In the genomic region with DNA sequence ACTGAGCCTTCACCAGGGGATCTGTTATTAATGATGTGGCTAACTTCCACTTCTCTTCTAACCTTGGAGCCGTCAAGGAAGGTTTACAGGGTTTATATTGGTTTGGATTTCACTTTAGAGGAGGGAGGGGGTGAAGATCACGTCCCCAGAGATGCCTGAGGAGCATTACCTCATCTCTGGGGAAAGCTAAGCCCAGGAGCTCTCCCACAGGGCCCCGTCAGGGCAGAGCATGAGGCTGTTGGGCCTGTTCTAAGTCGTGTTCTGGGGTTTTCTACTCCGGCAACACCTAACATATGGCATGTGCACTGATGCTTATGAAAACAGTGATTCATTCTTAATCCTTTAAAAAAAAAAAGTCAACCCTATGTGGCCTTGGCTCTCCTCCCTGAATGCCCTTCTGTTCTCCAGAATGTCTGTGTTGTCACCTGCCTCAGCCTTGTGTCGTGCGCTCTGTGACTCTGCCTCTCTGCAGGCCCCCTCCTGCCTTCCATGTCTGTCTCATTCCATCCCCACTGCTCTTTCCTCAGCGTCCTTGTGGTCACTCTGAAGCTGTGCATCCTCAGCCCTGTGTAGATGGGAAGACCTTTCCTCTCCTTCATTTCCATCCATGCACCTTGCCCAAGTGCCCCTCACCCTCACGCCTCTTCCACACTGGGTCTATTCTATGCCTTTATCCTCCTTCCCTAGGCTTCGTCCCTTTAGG, we compare ENCODE assay signal across 9 cellular contexts.
DNase-seq lines count a peak whose midpoint lies in the region; ATAC-seq and TF ChIP-seq lines count a peak whose summit lies in the region.
"Had no signal": no experiment of that assay in that cellular context is flagged by ENCODE, and none has a peak within 500 bp of the region (broad histone marks: within the 10 kb centered on the region; RNA-seq: fewer than 3 reads in every experiment).

No MANE protein-coding gene starts in this region.

- no peak overlapping the region for H3K4me3 ChIP-seq in endodermal cell (ENCODE audit: low read length)

- 81 to 82% methylated on average over 7 to 10 of the region's 10 CpGs for WGBS in endodermal cell (ENCODE audit: insufficient coverage in 1 of 2, insufficient read length in 1 of 2), 2 experiments

- H3K27ac Mint-ChIP-seq in endodermal cell: no peak overlapping the region

- DNase-seq in G401 (ENCODE audit: low spot score) (peak; percentile 99), NCI-H446 (lab: John Stamatoyannopoulos, UW) (peak; percentile 64 to 91), endodermal cell (peak; percentile 60), retina (peak; percentile 45), NCI-H1092 treated with DMSO at 0.1 percent for 48 hours (lab: John Stamatoyannopoulos, UW) (no peak)
- DNase-seq: hippocampal formation, SHP77 treated with DMSO at 0.1 percent for 48 hours had no signal

- no peak overlapping the region for H3K9ac ChIP-seq in endodermal cell (ENCODE audit: extremely low read depth, low read length, poor library complexity, severe bottlenecking)

- H3K4me1 Mint-ChIP-seq in endodermal cell: no peaks in the 10 kb centered on the region

- in situ Hi-C loops in G401 (cut with HindIII; ENCODE audit: low sequenced_read_pairs): no loop called here

- H3K9me3 Mint-ChIP-seq in endodermal cell: no peaks in the 10 kb centered on the region

- no peak overlapping the region for H3K27ac ChIP-seq in endodermal cell (ENCODE audit: low read depth, low read length)

- peaks cover 4% of the 10 kb centered on the region for H3K27me3 Mint-ChIP-seq in endodermal cell (ENCODE audit: insufficient read depth)

- no peaks in the 10 kb centered on the region for H3K4me1 ChIP-seq in endodermal cell (ENCODE audit: control insufficient read depth, insufficient read depth, low read length)

- H3K27me3 ChIP-seq in endodermal cell (ENCODE audit: control insufficient read depth, insufficient read depth, low read length, poor library complexity, severe bottlenecking): no peaks in the 10 kb centered on the region

- TF ChIP-seq CTCF in endodermal cell (conservative IDR thresholded peaks at IDR 0.05): peak; percentile 58

- no peaks in the 10 kb centered on the region for H3K36me3 ChIP-seq in endodermal cell (ENCODE audit: control insufficient read depth, insufficient read depth, low read length)

- H3K4me3 Mint-ChIP-seq in endodermal cell: no peak overlapping the region

- ATAC-seq in HG03457 (IDR thresholded peaks at IDR 0.05; ENCODE audit: unreplicated experiment) (no peak), GM21360 (IDR thresholded peaks at IDR 0.05; ENCODE audit: unreplicated experiment) (no peak)

- H3K9me3 ChIP-seq in endodermal cell (ENCODE audit: control insufficient read depth, low read length): no peaks in the 10 kb centered on the region

- no peaks in the 10 kb centered on the region for H3K36me3 Mint-ChIP-seq in endodermal cell (ENCODE audit: low read depth)
